In genomic region chr13:109771926-109772325, GRCh38 we compare ENCODE assay signal across 11 cellular contexts.
"Had no signal": no experiment of that assay in that cellular context is flagged by ENCODE, and none has a peak within 500 bp of the region (broad histone marks: within the 10 kb centered on the region; RNA-seq: fewer than 3 reads in every experiment).

No MANE protein-coding gene starts in this region.

- H3K36me3 ChIP-seq: HAP-1 had no signal

- H2AFZ ChIP-seq: GM23248 had no signal

- H3K4me3 Mint-ChIP-seq: HFFc6, IgD-negative memory B cell had no signal

- H3K9ac ChIP-seq: GM23248, KMS-11 had no signal

- H3K27ac ChIP-seq: GM23248, HL-60, KMS-11 had no signal

- H3K27ac Mint-ChIP-seq: HFFc6, IgD-negative memory B cell had no signal

- DNase-seq: GM23248, GOT3, H7, HFFc6, KBM-7 had no signal

- H3K9me3 ChIP-seq: HAP-1 had no signal

- ATAC-seq: HCT116, HepG2 had no signal

- H3K4me3 ChIP-seq: GM23248, HAP-1 had no signal

- H3K27me3 Mint-ChIP-seq: IgD-negative memory B cell had no signal

- H3K4me1 ChIP-seq: HAP-1 had no signal

- H3K4me2 ChIP-seq: KMS-11 had no signal
